ENCODE assay signal across 1 cellular context in the genomic region with DNA sequence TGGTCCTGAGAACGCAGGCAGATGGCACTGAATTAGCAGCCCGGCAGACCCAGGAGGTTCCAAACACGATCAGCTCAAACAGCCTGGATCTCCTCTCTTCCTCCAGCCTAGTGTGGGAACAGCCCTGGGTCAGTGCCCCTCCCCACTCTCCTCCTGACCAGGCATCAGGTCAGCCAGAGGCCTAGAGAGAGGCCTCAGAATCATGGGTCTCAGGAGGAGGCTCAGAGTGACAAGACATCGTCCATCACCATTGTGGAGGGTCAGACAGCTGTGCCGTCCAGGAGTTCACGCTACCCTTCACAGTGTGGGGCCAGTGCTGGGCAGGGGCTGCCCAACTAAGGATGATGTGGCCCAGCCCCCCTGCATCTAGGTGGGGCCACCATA.
TF ChIP-seq lines count a peak whose summit lies in the region.

No MANE protein-coding gene starts in this region.

TF ChIP-seq in HCT116, 20 proteins besides CTCF, POLR2A, EP300 and RAD21 (continued from another document):
- TF ChIP-seq, protein P1, sequence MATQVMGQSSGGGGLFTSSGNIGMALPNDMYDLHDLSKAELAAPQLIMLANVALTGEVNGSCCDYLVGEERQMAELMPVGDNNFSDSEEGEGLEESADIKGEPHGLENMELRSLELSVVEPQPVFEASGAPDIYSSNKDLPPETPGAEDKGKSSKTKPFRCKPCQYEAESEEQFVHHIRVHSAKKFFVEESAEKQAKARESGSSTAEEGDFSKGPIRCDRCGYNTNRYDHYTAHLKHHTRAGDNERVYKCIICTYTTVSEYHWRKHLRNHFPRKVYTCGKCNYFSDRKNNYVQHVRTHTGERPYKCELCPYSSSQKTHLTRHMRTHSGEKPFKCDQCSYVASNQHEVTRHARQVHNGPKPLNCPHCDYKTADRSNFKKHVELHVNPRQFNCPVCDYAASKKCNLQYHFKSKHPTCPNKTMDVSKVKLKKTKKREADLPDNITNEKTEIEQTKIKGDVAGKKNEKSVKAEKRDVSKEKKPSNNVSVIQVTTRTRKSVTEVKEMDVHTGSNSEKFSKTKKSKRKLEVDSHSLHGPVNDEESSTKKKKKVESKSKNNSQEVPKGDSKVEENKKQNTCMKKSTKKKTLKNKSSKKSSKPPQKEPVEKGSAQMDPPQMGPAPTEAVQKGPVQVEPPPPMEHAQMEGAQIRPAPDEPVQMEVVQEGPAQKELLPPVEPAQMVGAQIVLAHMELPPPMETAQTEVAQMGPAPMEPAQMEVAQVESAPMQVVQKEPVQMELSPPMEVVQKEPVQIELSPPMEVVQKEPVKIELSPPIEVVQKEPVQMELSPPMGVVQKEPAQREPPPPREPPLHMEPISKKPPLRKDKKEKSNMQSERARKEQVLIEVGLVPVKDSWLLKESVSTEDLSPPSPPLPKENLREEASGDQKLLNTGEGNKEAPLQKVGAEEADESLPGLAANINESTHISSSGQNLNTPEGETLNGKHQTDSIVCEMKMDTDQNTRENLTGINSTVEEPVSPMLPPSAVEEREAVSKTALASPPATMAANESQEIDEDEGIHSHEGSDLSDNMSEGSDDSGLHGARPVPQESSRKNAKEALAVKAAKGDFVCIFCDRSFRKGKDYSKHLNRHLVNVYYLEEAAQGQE (IDR thresholded peaks at IDR 0.05; ENCODE audit: low read depth), result no peak
TF ChIP-seq in HCT116: peak in this region for 0.
